17 cellular contexts compared by ENCODE assay signal in genomic region chr4:128384091-128384520, GRCh38.
DNase-seq lines count a peak whose midpoint lies in the region; TF ChIP-seq lines count a peak whose summit lies in the region.
"Had no signal": no experiment of that assay in that cellular context is flagged by ENCODE, and none has a peak within 500 bp of the region (broad histone marks: within the 10 kb centered on the region; RNA-seq: fewer than 3 reads in every experiment).

No MANE protein-coding gene starts in this region.

- H3K27ac ChIP-seq in SK-N-SH (ENCODE audit: low read depth in 2 of 2, low read length in 1 of 2): peak overlapping the region; percentile 26 to 99; a peak in 3 of 4 replicates
- H3K27ac ChIP-seq in rectal smooth muscle tissue (ENCODE audit: low read depth, low read length): peak overlapping the region; percentile 76
- no peak overlapping the region for H3K27ac ChIP-seq in breast epithelium

- peak overlapping the region; percentile 25; the same call in 1 of the 2 replicates for H2AFZ ChIP-seq in SK-N-SH (ENCODE audit: low read depth)

- H3K27me3 ChIP-seq in BJ (ENCODE audit: control insufficient read depth, insufficient read depth, low read length): no peaks in the 10 kb centered on the region
- H3K27me3 ChIP-seq in SK-N-SH (ENCODE audit: insufficient read depth): no peaks in the 10 kb centered on the region
- no peaks in the 10 kb centered on the region for H3K27me3 ChIP-seq in rectal smooth muscle tissue (ENCODE audit: control insufficient read depth, insufficient read depth, low read length)
- H3K27me3 ChIP-seq in breast epithelium: no peaks in the 10 kb centered on the region

- peaks cover 38% of the 10 kb centered on the region in 2 experiments for H3K4me1 ChIP-seq in SK-N-SH (ENCODE audit: control insufficient read depth in 1 of 2, insufficient read depth in 2 of 2, low read depth in 1 of 2, low read length in 1 of 2)
- H3K4me1 ChIP-seq in rectal smooth muscle tissue (ENCODE audit: control insufficient read depth, insufficient read depth, low read length): peaks cover 46% of the 10 kb centered on the region
- H3K4me1 ChIP-seq in breast epithelium: peaks cover 0 to 15% of the 10 kb centered on the region in 2 donors

- H3K9me2 ChIP-seq in SK-N-SH: no peaks in the 10 kb centered on the region

- H3K9me3 ChIP-seq in SK-N-SH (no peaks in the 10 kb centered on the region), breast epithelium (no peaks in the 10 kb centered on the region)

- H3K9me3 Mint-ChIP-seq in progenitor cell of endocrine pancreas (ENCODE audit: low read depth): no peaks in the 10 kb centered on the region
- H3K9me3 Mint-ChIP-seq: stimulated activated naive CD8-positive, alpha-beta T cell treated with anti-CD3 and anti-CD28 coated beads, Interleukin-15, Interleukin-2, amounts not matched to agents 100 ng/mL and 50 ng/mL, for 24 hours; T-helper 2 cell treated with Interferon-gamma antibody and Interleukin-4, amounts not matched to agents 5 μg/mL and 100 μg/mL, for 36 hours had no signal

- no peak overlapping the region for H3K27ac Mint-ChIP-seq in progenitor cell of endocrine pancreas
- H3K27ac Mint-ChIP-seq: stimulated activated naive CD8-positive, alpha-beta T cell treated with anti-CD3 and anti-CD28 coated beads, Interleukin-15, Interleukin-2, amounts not matched to agents 100 ng/mL and 50 ng/mL, for 24 hours; T-helper 2 cell treated with Interferon-gamma antibody and Interleukin-4, amounts not matched to agents 5 μg/mL and 100 μg/mL, for 36 hours had no signal

- H3K36me3 Mint-ChIP-seq in progenitor cell of endocrine pancreas (ENCODE audit: insufficient read depth): no peaks in the 10 kb centered on the region

- no peaks in the 10 kb centered on the region for H3K79me2 ChIP-seq in SK-N-SH (ENCODE audit: insufficient read depth)

- H3F3A ChIP-seq in SK-N-SH (replicated peaks; ENCODE audit: insufficient read depth): peaks cover 34% of the 10 kb centered on the region

- H3K36me3 ChIP-seq in BJ (ENCODE audit: control insufficient read depth, insufficient read depth, low read length) (no peaks in the 10 kb centered on the region), SK-N-SH (replicated peaks in 1 of 2; ENCODE audit: control insufficient read depth in 1 of 2, insufficient read depth in 2 of 2, low read length in 1 of 2) (no peaks in the 10 kb centered on the region), rectal smooth muscle tissue (ENCODE audit: control insufficient read depth, insufficient read depth, low read length) (no peaks in the 10 kb centered on the region), breast epithelium (no peaks in the 10 kb centered on the region)

- TF ChIP-seq CTCF in BJ (IDR thresholded peaks at IDR 0.05; ENCODE audit: insufficient read depth, low read depth, low read length) (no peak), SK-N-SH (IDR thresholded peaks at IDR 0.05) (no peak), fibroblast of the aortic adventitia (IDR thresholded peaks at IDR 0.05; ENCODE audit: insufficient read depth, low read length) (no peak), progenitor cell of endocrine pancreas (IDR thresholded peaks at IDR 0.05; ENCODE audit: unreplicated experiment) (no peak), breast epithelium (IDR thresholded peaks at IDR 0.05) (no peak)

- peak; percentile 92 for DNase-seq in BJ (ENCODE audit: low read depth)
- DNase-seq in SK-N-SH: no peak
- DNase-seq in fibroblast of the aortic adventitia (ENCODE audit: low read depth): peak; percentile 66
- no peak for DNase-seq in DMS153 treated with DMSO at 0.1 percent for 48 hours (lab: John Stamatoyannopoulos, UW; ENCODE audit: unreplicated experiment)
- no peak for DNase-seq in SK-N-DZ (ENCODE audit: low spot score)
- DNase-seq in progenitor cell of endocrine pancreas (ENCODE audit: low spot score, unreplicated experiment): no peak
- no peak for DNase-seq in breast epithelium (ENCODE audit: low spot score in 2 of 2)
- DNase-seq: activated CD4-positive, alpha-beta T cell treated with anti-CD3 and anti-CD28 coated beads for 1 hour; C1 segment of cervical spinal cord; DMS79 treated with DMSO at 0.1 percent for 48 hours; erythroblast; midbrain; NCI-H2081 treated with DMSO at 0.1 percent for 48 hours; occipital lobe had no signal

- POLR2A ChIA-PET in BJ (lab: Charles Lee) (interaction anchor here (1.6 to 1.7 kb wide), 3 partner anchors 26 to 98 kb away, joined by 3 to 14 read pairs (median 4); no protein-coding TSS in a partner anchor), SK-N-SH (lab: Yijun Ruan, JAX) (no interaction called here)

- TF ChIP-seq EP300 in SK-N-SH (IDR thresholded peaks at IDR 0.05; ENCODE audit: borderline replicate concordance in 1 of 2, low read depth in 1 of 2, low read length in 1 of 2): peak in 1 of 2 experiments; percentile 84; a peak in 2 of 4 replicates

- H3K4me3 ChIP-seq in BJ (ENCODE audit: low read depth, low read length) (no peak overlapping the region), SK-N-SH (ENCODE audit: low read depth in 2 of 2, low read length in 1 of 2) (no peak overlapping the region), fibroblast of the aortic adventitia (ENCODE audit: low read depth, low read length) (no peak overlapping the region), rectal smooth muscle tissue (ENCODE audit: low read length) (no peak overlapping the region), breast epithelium (no peak overlapping the region)

- 53% methylated on average over 2 of the region's 2 CpGs for WGBS in SK-N-SH (ENCODE audit: low lambda C conversion rate)

- peak overlapping the region; percentile 5; the same call in 1 of the 2 replicates for H3K4me2 ChIP-seq in SK-N-SH

- CTCF ChIA-PET in BJ (lab: Yijun Ruan, JAX): interaction anchor here (0.6 to 1.8 kb wide), 4 partner anchors 72 to 471 kb away, joined by 3 to 4 read pairs (median 4); no protein-coding TSS in a partner anchor
- CTCF ChIA-PET in SK-N-SH (lab: Yijun Ruan, JAX): interaction anchor here (1.5 kb wide), 1 partner anchor 20 kb away, joined by 3 read pairs; no protein-coding TSS in a partner anchor

- intact Hi-C loops in breast epithelium (cut with DNase I; ENCODE audit: low total_unique reads): no loop called here

- no peaks in the 10 kb centered on the region for H3K27me3 Mint-ChIP-seq in progenitor cell of endocrine pancreas
- H3K27me3 Mint-ChIP-seq: stimulated activated naive CD8-positive, alpha-beta T cell treated with anti-CD3 and anti-CD28 coated beads, Interleukin-15, Interleukin-2, amounts not matched to agents 100 ng/mL and 50 ng/mL, for 24 hours had no signal

- peaks cover 8% of the 10 kb centered on the region for H3K4me1 Mint-ChIP-seq in progenitor cell of endocrine pancreas (ENCODE audit: low read depth)

- H3K9ac ChIP-seq in SK-N-SH (no peak overlapping the region), rectal smooth muscle tissue (ENCODE audit: low read length) (no peak overlapping the region)

- TF ChIP-seq RAD21 in SK-N-SH (IDR thresholded peaks at IDR 0.05; ENCODE audit: low read length): no peak

- no peaks in the 10 kb centered on the region for H4K20me1 ChIP-seq in SK-N-SH (ENCODE audit: insufficient read depth)

- TF ChIP-seq POLR2A in breast epithelium (IDR thresholded peaks at IDR 0.05): no peak

- no peak overlapping the region for H3K4me3 Mint-ChIP-seq in progenitor cell of endocrine pancreas (ENCODE audit: low read depth)
- H3K4me3 Mint-ChIP-seq: stimulated activated naive CD8-positive, alpha-beta T cell treated with anti-CD3 and anti-CD28 coated beads, Interleukin-15, Interleukin-2, amounts not matched to agents 100 ng/mL and 50 ng/mL, for 24 hours; T-helper 2 cell treated with Interferon-gamma antibody and Interleukin-4, amounts not matched to agents 5 μg/mL and 100 μg/mL, for 36 hours had no signal

TF ChIP-seq in SK-N-SH, 30 proteins besides CTCF, POLR2A, EP300 and RAD21 (continues in another document):
- TF ChIP-seq RFX5 (IDR thresholded peaks at IDR 0.05; ENCODE audit: low read length): no peak
- TF ChIP-seq, protein P1, sequence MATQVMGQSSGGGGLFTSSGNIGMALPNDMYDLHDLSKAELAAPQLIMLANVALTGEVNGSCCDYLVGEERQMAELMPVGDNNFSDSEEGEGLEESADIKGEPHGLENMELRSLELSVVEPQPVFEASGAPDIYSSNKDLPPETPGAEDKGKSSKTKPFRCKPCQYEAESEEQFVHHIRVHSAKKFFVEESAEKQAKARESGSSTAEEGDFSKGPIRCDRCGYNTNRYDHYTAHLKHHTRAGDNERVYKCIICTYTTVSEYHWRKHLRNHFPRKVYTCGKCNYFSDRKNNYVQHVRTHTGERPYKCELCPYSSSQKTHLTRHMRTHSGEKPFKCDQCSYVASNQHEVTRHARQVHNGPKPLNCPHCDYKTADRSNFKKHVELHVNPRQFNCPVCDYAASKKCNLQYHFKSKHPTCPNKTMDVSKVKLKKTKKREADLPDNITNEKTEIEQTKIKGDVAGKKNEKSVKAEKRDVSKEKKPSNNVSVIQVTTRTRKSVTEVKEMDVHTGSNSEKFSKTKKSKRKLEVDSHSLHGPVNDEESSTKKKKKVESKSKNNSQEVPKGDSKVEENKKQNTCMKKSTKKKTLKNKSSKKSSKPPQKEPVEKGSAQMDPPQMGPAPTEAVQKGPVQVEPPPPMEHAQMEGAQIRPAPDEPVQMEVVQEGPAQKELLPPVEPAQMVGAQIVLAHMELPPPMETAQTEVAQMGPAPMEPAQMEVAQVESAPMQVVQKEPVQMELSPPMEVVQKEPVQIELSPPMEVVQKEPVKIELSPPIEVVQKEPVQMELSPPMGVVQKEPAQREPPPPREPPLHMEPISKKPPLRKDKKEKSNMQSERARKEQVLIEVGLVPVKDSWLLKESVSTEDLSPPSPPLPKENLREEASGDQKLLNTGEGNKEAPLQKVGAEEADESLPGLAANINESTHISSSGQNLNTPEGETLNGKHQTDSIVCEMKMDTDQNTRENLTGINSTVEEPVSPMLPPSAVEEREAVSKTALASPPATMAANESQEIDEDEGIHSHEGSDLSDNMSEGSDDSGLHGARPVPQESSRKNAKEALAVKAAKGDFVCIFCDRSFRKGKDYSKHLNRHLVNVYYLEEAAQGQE (IDR thresholded peaks at IDR 0.05; ENCODE audit: low read depth, low read length): no peak
- no peak for TF ChIP-seq MXI1 (IDR thresholded peaks at IDR 0.05; ENCODE audit: low read depth, low read length)
- TF ChIP-seq FOSL2 (IDR thresholded peaks at IDR 0.05; ENCODE audit: borderline replicate concordance, low read depth): 0 out of 2 replicates have a peak, but pooled peaks have one; percentile 28
- no peak for TF ChIP-seq POLR2AphosphoS5 (IDR thresholded peaks at IDR 0.05; ENCODE audit: low read depth, low read length)
- peak; percentile 40 for TF ChIP-seq JUND (IDR thresholded peaks at IDR 0.05)
- TF ChIP-seq USF1 (IDR thresholded peaks at IDR 0.05; ENCODE audit: borderline replicate concordance, low read depth): no peak
- no peak for TF ChIP-seq ELF1 (IDR thresholded peaks at IDR 0.05)

Comparison
In these comparisons a context has a peak if more than half of its experiments do, and no peak if none do; other contexts are left out.
1. DNase-seq: peak in BJ (single experiment) and fibroblast of the aortic adventitia (single experiment); none in SK-N-SH (single experiment), DMS153 treated with DMSO at 0.1 percent for 48 hours (single experiment), SK-N-DZ (single experiment), progenitor cell of endocrine pancreas (single experiment) and breast epithelium (0 of 2).
2. H3K27ac ChIP-seq: peak in SK-N-SH (2 of 2) and rectal smooth muscle tissue (single experiment); none in breast epithelium (0 of 2).